Comparison of ENCODE assay signal across 13 cellular contexts in the genomic region with DNA sequence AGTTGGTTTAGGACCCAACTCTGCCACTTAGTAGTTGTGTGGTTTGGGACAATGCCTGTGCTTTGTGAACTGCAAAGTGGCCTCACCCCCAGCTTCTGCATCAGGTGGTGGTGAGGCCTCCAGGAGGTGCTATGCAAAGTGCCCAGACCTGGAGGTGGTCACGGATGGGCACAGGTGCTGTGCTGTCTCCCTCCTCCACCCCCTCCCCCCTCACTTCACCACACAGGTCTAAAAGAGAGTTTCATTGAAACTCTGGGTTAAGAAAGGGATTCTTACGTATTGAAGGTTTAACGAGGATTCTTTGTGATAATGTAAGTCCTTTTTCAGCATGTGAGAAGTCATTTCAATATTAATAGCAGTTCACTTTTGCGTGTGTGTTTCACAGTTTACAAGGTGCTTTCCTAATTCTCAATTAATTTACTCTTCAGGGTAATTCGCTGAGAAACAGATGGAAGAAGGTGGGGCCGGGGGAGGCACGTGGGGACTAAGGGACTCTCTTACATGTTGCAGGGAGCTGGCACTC.
DNase-seq lines count a peak whose midpoint lies in the region; ATAC-seq and TF ChIP-seq lines count a peak whose summit lies in the region.
"Had no signal": no experiment of that assay in that cellular context is flagged by ENCODE, and none has a peak within 500 bp of the region (broad histone marks: within the 10 kb centered on the region; RNA-seq: fewer than 3 reads in every experiment).

No MANE protein-coding gene starts in this region.

- intact Hi-C loops in spleen (cut with DNase I; ENCODE audit: low total_unique reads) (no loop called here), cardiac septum (cut with DNase I) (no loop called here)

- TF ChIP-seq CTCF in spleen (IDR thresholded peaks at IDR 0.05 in 8 of 11, conservative IDR thresholded peaks at IDR 0.05 in 3 of 11) = peak in 1 of 11 experiments; percentile 19

- ATAC-seq in HG02642 (IDR thresholded peaks at IDR 0.05; ENCODE audit: poor library complexity, unreplicated experiment) (peak; percentile 75), HG03521 (IDR thresholded peaks at IDR 0.05; ENCODE audit: unreplicated experiment) (peak; percentile 80)
- ATAC-seq: activated T-cell treated with anti-CD3 and anti-CD28 coated beads, Interleukin-2, amount 50 U/mL, for 4 hours; body of pancreas had no signal

- H3K36me3 ChIP-seq in spleen = no peaks in the 10 kb centered on the region
- H3K36me3 ChIP-seq: uterus had no signal

- 72 to 78% (median 75%) methylated on average over 7 of the region's 7 CpGs for WGBS in spleen, 5 donors

- no peak overlapping the region for H3K4me3 ChIP-seq in spleen
- H3K4me3 ChIP-seq: body of pancreas, uterus had no signal

- peaks cover 0 to 36% (median 4%) of the 10 kb centered on the region in 6 donors for H3K4me1 ChIP-seq in spleen
- H3K4me1 ChIP-seq: body of pancreas, uterus had no signal

- TF ChIP-seq POLR2A in spleen (IDR thresholded peaks at IDR 0.05) = no peak

- no peaks in the 10 kb centered on the region for H3K27me3 ChIP-seq in spleen (replicated peaks in 1 of 7)
- H3K27me3 ChIP-seq: body of pancreas, uterus had no signal

- DNase-seq in NCI-H1694 (lab: John Stamatoyannopoulos, UW) = peak; percentile 33
- no peak for DNase-seq in NCI-H1694 treated with DMSO at 0.1 percent for 48 hours (lab: John Stamatoyannopoulos, UW)
- peak; percentile 83 for DNase-seq in spleen
- DNase-seq in mesenteric fat pad (ENCODE audit: low spot score) = no peak
- DNase-seq in cardiac septum (ENCODE audit: low spot score) = no peak
- no peak for DNase-seq in NOMO-1 (lab: John Stamatoyannopoulos, UW; ENCODE audit: unreplicated experiment in 2 of 2)
- DNase-seq: 8988T; activated T-cell treated with anti-CD3 and anti-CD28 coated beads, Interleukin-2, amount 50 U/mL, for 4 hours; body of pancreas; NCI-H1092 treated with DMSO at 0.1 percent for 48 hours; uterus had no signal

- no peak overlapping the region for H3K27ac ChIP-seq in spleen
- H3K27ac ChIP-seq: body of pancreas, uterus had no signal

- H3K9me3 ChIP-seq in spleen = no peaks in the 10 kb centered on the region
- H3K9me3 ChIP-seq: body of pancreas, uterus had no signal

Comparison
In these comparisons a context has a peak if more than half of its experiments do, and no peak if none do; other contexts are left out.
1. DNase-seq: peak in NCI-H1694 (single experiment) and spleen (single experiment); none in NCI-H1694 treated with DMSO at 0.1 percent for 48 hours (single experiment), mesenteric fat pad (single experiment), cardiac septum (single experiment) and NOMO-1 (0 of 2).